ENCODE assay signal across 25 cellular contexts in the genomic region with DNA sequence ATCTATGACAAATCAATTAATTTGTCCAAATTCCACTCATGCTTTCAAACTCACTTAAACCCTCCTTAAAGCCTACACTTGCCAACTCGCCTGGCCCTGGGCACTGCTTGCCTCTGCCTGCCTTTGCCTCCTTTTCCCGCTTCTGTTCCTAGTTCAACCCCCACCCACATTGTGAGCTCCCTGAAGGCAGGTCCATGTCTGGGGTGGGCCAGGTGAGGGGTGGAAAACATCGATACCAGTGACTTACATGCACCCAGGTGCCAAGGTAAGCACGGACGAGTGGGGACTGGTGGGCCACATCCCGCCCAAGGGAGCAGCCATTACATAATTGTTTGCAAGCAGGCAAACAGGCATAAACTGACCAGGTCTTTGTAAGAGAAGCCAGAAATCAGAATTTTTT.
DNase-seq lines count a peak whose midpoint lies in the region; ATAC-seq, FAIRE-seq and TF ChIP-seq lines count a peak whose summit lies in the region.
"Had no signal": no experiment of that assay in that cellular context is flagged by ENCODE, and none has a peak within 500 bp of the region (broad histone marks: within the 10 kb centered on the region; RNA-seq: fewer than 3 reads in every experiment).

No MANE protein-coding gene starts in this region.

- no peak overlapping the region for H2BK5ac ChIP-seq in mesendoderm (ENCODE audit: low read length)

- H2AK5ac ChIP-seq in mesendoderm (ENCODE audit: low read length), result peak overlapping the region; percentile 45

- H2BK120ac ChIP-seq in mesendoderm (ENCODE audit: low read depth, low read length), result no peak overlapping the region

- no peak overlapping the region for H3K27ac ChIP-seq in GM23338 (ENCODE audit: low read depth)
- H3K27ac ChIP-seq in mesendoderm (ENCODE audit: low read depth, low read length), result no peak overlapping the region
- H3K27ac ChIP-seq in tibial nerve, result no peak overlapping the region
- H3K27ac ChIP-seq: A549; BLaER1 treated with 17β-estradiol and CSF1 and Interleukin-3, amounts not matched to agents 10 nM and 100 nM; PC-9; SJSA1 had no signal

- H3K4me1 Mint-ChIP-seq in GM23338, result peaks cover 50% of the 10 kb centered on the region
- H3K4me1 Mint-ChIP-seq in mesothelial cell of epicardium, result no peaks in the 10 kb centered on the region

- H3K9ac ChIP-seq in mesendoderm (ENCODE audit: low read length), result no peak overlapping the region
- H3K9ac ChIP-seq: BLaER1 treated with 17β-estradiol and CSF1 and Interleukin-3, amounts not matched to agents 10 nM and 100 nM had no signal

- no peak for TF ChIP-seq EP300 in tibial nerve (IDR thresholded peaks at IDR 0.05)

- no CpG with 5 or more reads among the region's 6 CpGs for WGBS in mesendoderm (ENCODE audit: extremely low coverage, insufficient coverage, low lambda C conversion rate)
- 86 to 89% methylated on average over 6 of the region's 6 CpGs for WGBS in tibial nerve, 2 donors

- DNase-seq in GM23338 (ENCODE audit: low spot score) (no peak), bronchial epithelial cell (ENCODE audit: low read depth) (peak; percentile 7), mesendoderm (no peak), sciatic nerve (ENCODE audit: low spot score) (peak; percentile 21), tibial nerve (ENCODE audit: low spot score in 2 of 2) (no peak), mesothelial cell of epicardium (ENCODE audit: low spot score in 2 of 2, unreplicated experiment in 2 of 2) (no peak)
- DNase-seq in activated CD4-positive, CD25-positive, alpha-beta regulatory T cell (lab: John Stamatoyannopoulos, UW), result no peak
- DNase-seq: AML-193, H9, KBM-7, MG63, NCI-H1105 treated with DMSO at 0.1 percent for 48 hours, NCI-H146, NCI-H2029, NCI-H446 treated with DMSO at 0.1 percent for 48 hours, NCI-H526, NCI-H82, PC-9, Right ventricle myocardium superior had no signal

- H3K4me1 ChIP-seq in GM23338 (ENCODE audit: insufficient read depth) (peaks cover 40% of the 10 kb centered on the region), mesendoderm (ENCODE audit: control insufficient read depth, low read depth, low read length) (peaks cover 15% of the 10 kb centered on the region), tibial nerve (no peaks in the 10 kb centered on the region)
- H3K4me1 ChIP-seq: A549, SJSA1 had no signal

- H3K9me3 ChIP-seq in tibial nerve, result peaks cover 0 to 33% (median 6%) of the 10 kb centered on the region in 4 donors
- H3K9me3 ChIP-seq: SJSA1 had no signal

- H3K36me3 Mint-ChIP-seq in GM23338 (ENCODE audit: low read depth) (no peaks in the 10 kb centered on the region), mesothelial cell of epicardium (no peaks in the 10 kb centered on the region)

- H3K79me2 ChIP-seq in GM23338 (replicated peaks; ENCODE audit: insufficient read depth), result no peaks in the 10 kb centered on the region
- H3K79me2 ChIP-seq in mesendoderm (ENCODE audit: control insufficient read depth, insufficient read depth, low read length), result no peaks in the 10 kb centered on the region

- H3K27ac Mint-ChIP-seq in GM23338 (no peak overlapping the region), mesothelial cell of epicardium (no peak overlapping the region)
- H3K27ac Mint-ChIP-seq: CD4-positive, alpha-beta T cell had no signal

- no peak for ATAC-seq in GM23338
- no peak for ATAC-seq in sciatic nerve
- ATAC-seq: A549 had no signal

- H3K79me1 ChIP-seq in mesendoderm (ENCODE audit: low read length), result no peaks in the 10 kb centered on the region

- H4K5ac ChIP-seq in mesendoderm (ENCODE audit: low read length), result no peak overlapping the region

- no peaks in the 10 kb centered on the region for H4K20me1 ChIP-seq in GM23338 (replicated peaks; ENCODE audit: insufficient read depth)
- H4K20me1 ChIP-seq: BLaER1 treated with 17β-estradiol and CSF1 and Interleukin-3, amounts not matched to agents 10 nM and 100 nM had no signal

- H3K4me3 Mint-ChIP-seq in GM23338 (no peak overlapping the region; the same call in 2 of the 3 replicates), mesothelial cell of epicardium (no peak overlapping the region)
- H3K4me3 Mint-ChIP-seq: CD4-positive, alpha-beta T cell; H9 had no signal

- TF ChIP-seq CTCF in GM23338 (conservative IDR thresholded peaks at IDR 0.05; ENCODE audit: low read depth in 2 of 2), result no peak
- TF ChIP-seq CTCF in bronchial epithelial cell (IDR thresholded peaks at IDR 0.05; ENCODE audit: insufficient read depth, low read length, severe bottlenecking), result no peak
- TF ChIP-seq CTCF in tibial nerve (IDR thresholded peaks at IDR 0.05), result no peak
- no peak for TF ChIP-seq CTCF in mesothelial cell of epicardium (IDR thresholded peaks at IDR 0.05; ENCODE audit: unreplicated experiment)

- no peak overlapping the region for H4K8ac ChIP-seq in mesendoderm (ENCODE audit: low read depth, low read length)

- no peak for FAIRE-seq in bronchial epithelial cell (lab: Jason Lieb, UNC)
- FAIRE-seq: A549, D721Med, GM19239 had no signal

- peak overlapping the region; percentile 71 for H3K56ac ChIP-seq in mesendoderm (ENCODE audit: low read length)

- H2BK15ac ChIP-seq in mesendoderm (replicated peaks; ENCODE audit: low read depth), result no peak overlapping the region

- H3K9me3 Mint-ChIP-seq in GM23338 (peaks cover 7% of the 10 kb centered on the region; the same call in 1 of the 3 replicates), mesothelial cell of epicardium (peaks cover 14% of the 10 kb centered on the region)

- peak overlapping the region; percentile 72; the same call in 1 of the 2 replicates for H2AFZ ChIP-seq in GM23338
- H2AFZ ChIP-seq: PC-9 had no signal

- no peaks in the 10 kb centered on the region for H3K27me3 ChIP-seq in GM23338 (ENCODE audit: insufficient read depth)
- no peaks in the 10 kb centered on the region for H3K27me3 ChIP-seq in bronchial epithelial cell (ENCODE audit: control insufficient read depth, insufficient read depth, low read length)
- no peaks in the 10 kb centered on the region for H3K27me3 ChIP-seq in mesendoderm (ENCODE audit: insufficient read depth, low read length, poor library complexity)
- H3K27me3 ChIP-seq in tibial nerve, result peaks cover 0 to 35% of the 10 kb centered on the region in 2 donors
- H3K27me3 ChIP-seq: BLaER1 treated with 17β-estradiol and CSF1 and Interleukin-3, amounts not matched to agents 10 nM and 100 nM; MG63; SJSA1 had no signal

- intact Hi-C loops in sciatic nerve (cut with DNase I), result no loop called here

- no peak overlapping the region for H3K4ac ChIP-seq in mesendoderm (ENCODE audit: low read depth, low read length)

- no peak overlapping the region for H3K23ac ChIP-seq in mesendoderm (ENCODE audit: low read length)

- H3K4me3 ChIP-seq in GM23338 (no peak overlapping the region), bronchial epithelial cell (ENCODE audit: low read depth, low read length) (no peak overlapping the region), mesendoderm (ENCODE audit: low read length) (no peak overlapping the region), tibial nerve (no peak overlapping the region)
- H3K4me3 ChIP-seq: A549; BLaER1 treated with 17β-estradiol and CSF1 and Interleukin-3, amounts not matched to agents 10 nM and 100 nM; MG63; PC-9; SJSA1 had no signal

- peaks cover 4% of the 10 kb centered on the region; the same call in 1 of the 2 replicates for H3K36me3 ChIP-seq in GM23338 (ENCODE audit: insufficient read depth)
- no peaks in the 10 kb centered on the region for H3K36me3 ChIP-seq in bronchial epithelial cell (ENCODE audit: control insufficient read depth, insufficient read depth, low read length)
- no peaks in the 10 kb centered on the region for H3K36me3 ChIP-seq in mesendoderm (ENCODE audit: control insufficient read depth, insufficient read depth, low read length)
- H3K36me3 ChIP-seq in tibial nerve, result no peaks in the 10 kb centered on the region
- H3K36me3 ChIP-seq: BLaER1 treated with 17β-estradiol and CSF1 and Interleukin-3, amounts not matched to agents 10 nM and 100 nM; MG63; SJSA1 had no signal

- no peaks in the 10 kb centered on the region for H3F3A ChIP-seq in GM23338 (replicated peaks; ENCODE audit: low read depth)

- H3K9me2 ChIP-seq in GM23338 (ENCODE audit: insufficient read depth), result no peaks in the 10 kb centered on the region

- H3K4me2 ChIP-seq in GM23338 (peak overlapping the region; percentile 65; the same call in 1 of the 2 replicates), mesendoderm (ENCODE audit: low read length) (no peak overlapping the region)
- H3K4me2 ChIP-seq: A549; BLaER1 treated with 17β-estradiol and CSF1 and Interleukin-3, amounts not matched to agents 10 nM and 100 nM; PC-9 had no signal

- no peak for TF ChIP-seq POLR2A in tibial nerve (IDR thresholded peaks at IDR 0.05)

- H3K18ac ChIP-seq in mesendoderm (ENCODE audit: low read length), result no peak overlapping the region

- H3K27me3 Mint-ChIP-seq in GM23338 (ENCODE audit: insufficient read depth, low read depth, poor library complexity) (peaks cover 4% of the 10 kb centered on the region), mesothelial cell of epicardium (ENCODE audit: low read depth) (peaks cover 50% of the 10 kb centered on the region)

TF ChIP-seq in GM23338, 12 proteins besides CTCF, POLR2A, EP300 and RAD21 (continues in another document):
- TF ChIP-seq CREB1 (CRISPR knock-in tag; IDR thresholded peaks at IDR 0.05; ENCODE audit: low read depth) (no peak), NANOG (IDR thresholded peaks at IDR 0.05; ENCODE audit: borderline replicate concordance) (no peak), EZH2 (IDR thresholded peaks at IDR 0.05; ENCODE audit: low read depth, unreplicated experiment) (no peak), STAT1 (IDR thresholded peaks at IDR 0.05; ENCODE audit: unreplicated experiment) (no peak)
- TF ChIP-seq, protein P1, sequence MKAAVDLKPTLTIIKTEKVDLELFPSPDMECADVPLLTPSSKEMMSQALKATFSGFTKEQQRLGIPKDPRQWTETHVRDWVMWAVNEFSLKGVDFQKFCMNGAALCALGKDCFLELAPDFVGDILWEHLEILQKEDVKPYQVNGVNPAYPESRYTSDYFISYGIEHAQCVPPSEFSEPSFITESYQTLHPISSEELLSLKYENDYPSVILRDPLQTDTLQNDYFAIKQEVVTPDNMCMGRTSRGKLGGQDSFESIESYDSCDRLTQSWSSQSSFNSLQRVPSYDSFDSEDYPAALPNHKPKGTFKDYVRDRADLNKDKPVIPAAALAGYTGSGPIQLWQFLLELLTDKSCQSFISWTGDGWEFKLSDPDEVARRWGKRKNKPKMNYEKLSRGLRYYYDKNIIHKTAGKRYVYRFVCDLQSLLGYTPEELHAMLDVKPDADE (IDR thresholded peaks at IDR 0.05), result no peak

Comparison
In these comparisons a context has a peak if more than half of its experiments do, and no peak if none do; other contexts are left out.
1. DNase-seq: peak in bronchial epithelial cell (single experiment) and sciatic nerve (single experiment); none in GM23338 (single experiment), mesendoderm (single experiment), tibial nerve (0 of 2), activated CD4-positive, CD25-positive, alpha-beta regulatory T cell (0 of 4) and mesothelial cell of epicardium (0 of 2).